Comparison of ENCODE assay signal across 8 cellular contexts in the genomic region with DNA sequence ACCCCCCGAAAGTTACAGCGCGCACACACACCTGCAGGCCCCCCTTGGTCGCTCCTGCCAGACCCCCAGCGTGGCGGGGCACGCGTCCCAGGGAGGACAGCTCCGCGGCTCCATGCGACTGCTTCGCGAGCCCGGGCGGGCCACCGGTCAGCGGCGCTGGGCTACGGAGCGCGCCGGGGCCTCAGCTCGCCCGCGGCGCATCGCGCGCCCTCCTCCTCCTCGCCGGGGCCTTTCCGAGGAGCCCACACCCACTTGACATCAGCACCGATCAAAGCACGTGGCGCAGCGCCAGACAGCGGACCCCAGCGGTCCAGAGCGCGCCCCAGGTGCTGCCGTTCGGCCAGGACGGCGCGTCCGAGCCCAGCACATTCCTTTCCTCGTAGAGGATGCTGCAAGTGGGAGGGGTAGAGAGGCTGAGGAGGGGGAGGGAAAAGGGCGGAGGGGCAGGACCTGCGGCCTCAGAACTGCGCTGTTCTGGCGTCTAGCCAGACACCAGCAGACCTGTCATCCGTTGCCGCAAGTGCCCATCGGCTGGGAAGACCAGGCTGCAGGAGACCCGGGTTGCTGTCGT.
A peak's percentile ranks its signal among the peaks of the same experiment; 100 is the strongest.
DNase-seq lines count a peak whose midpoint lies in the region; TF ChIP-seq lines count a peak whose summit lies in the region.

No MANE protein-coding gene starts in this region.

- H3K9ac ChIP-seq in iPS-18a (ENCODE audit: low read length) (peak overlapping the region; percentile 2), skeletal muscle tissue (ENCODE audit: low read depth in 1 of 3, low read length in 3 of 3) (peak overlapping the region; percentile 51 to 77 (median 55))

- H3K4me3 ChIP-seq in astrocyte of the cerebellum (ENCODE audit: low read depth, low read length): peak overlapping the region; percentile 46
- peak overlapping the region; percentile 60 for H3K4me3 ChIP-seq in iPS-18a (ENCODE audit: low read length)
- H3K4me3 ChIP-seq in skeletal muscle tissue (ENCODE audit: low read length in 3 of 3): peak overlapping the region in 2 of 3 donors; percentile 70 to 76

- no peak overlapping the region for H3K27ac ChIP-seq in iPS-18a (ENCODE audit: low read length)
- H3K27ac ChIP-seq in skeletal muscle tissue (ENCODE audit: low read depth, low read length): no peak overlapping the region

- H3K27me3 ChIP-seq in iPS-18a (ENCODE audit: control insufficient read depth, insufficient read depth, low read length) (peaks cover 64% of the 10 kb centered on the region), skeletal muscle tissue (ENCODE audit: control insufficient read depth in 3 of 3, insufficient read depth in 3 of 3, low read length in 3 of 3) (peaks cover 0 to 8% (median 7%) of the 10 kb centered on the region in 3 donors)

- in situ Hi-C loops in astrocyte of the cerebellum (cut with HindIII; ENCODE audit: low sequenced_read_pairs): no loop called here

- peaks cover 17% of the 10 kb centered on the region for H3K4me1 ChIP-seq in iPS-18a (ENCODE audit: control insufficient read depth, low read depth, low read length)
- peaks cover 6 to 20% (median 12%) of the 10 kb centered on the region in 3 donors for H3K4me1 ChIP-seq in skeletal muscle tissue (ENCODE audit: control insufficient read depth in 3 of 3, insufficient read depth in 3 of 3, low read length in 3 of 3)

- TF ChIP-seq CTCF in astrocyte of the cerebellum (IDR thresholded peaks at IDR 0.05; ENCODE audit: low read depth, low read length, missing control alignments): no peak

- DNase-seq in stimulated activated naive CD4-positive, alpha-beta T cell treated with Interleukin-2 at 50 U/mL for 16 hours (lab: John Stamatoyannopoulos, UW): peak; percentile 25
- no peak for DNase-seq in stimulated activated naive CD4-positive, alpha-beta T cell (lab: John Stamatoyannopoulos, UW)
- DNase-seq in NCI-H1092 treated with DMSO at 0.1 percent for 48 hours (lab: John Stamatoyannopoulos, UW) (peak; percentile 64), astrocyte of the cerebellum (ENCODE audit: low read depth) (no peak), AML-193 (lab: John Stamatoyannopoulos, UW) (no peak)
- no peak for DNase-seq in stimulated activated CD4-positive, alpha-beta T cell treated with anti-CD3 and anti-CD28 coated beads, Interleukin-2, amount 100 ng/mL, for 48 hours

- H3K36me3 ChIP-seq in iPS-18a (ENCODE audit: control insufficient read depth, low read depth, low read length): no peaks in the 10 kb centered on the region
- H3K36me3 ChIP-seq in skeletal muscle tissue (ENCODE audit: control insufficient read depth in 3 of 3, insufficient read depth in 3 of 3, low read length in 3 of 3): no peaks in the 10 kb centered on the region

- H3K9me3 ChIP-seq in iPS-18a (ENCODE audit: control insufficient read depth, low read depth, low read length) (no peaks in the 10 kb centered on the region), skeletal muscle tissue (ENCODE audit: control insufficient read depth in 3 of 3, low read length in 3 of 3) (no peaks in the 10 kb centered on the region)

Comparison
In these comparisons a context has a peak if more than half of its experiments do, and no peak if none do; other contexts are left out.
1. DNase-seq: peak in stimulated activated naive CD4-positive, alpha-beta T cell treated with Interleukin-2 at 50 U/mL for 16 hours (single experiment) and NCI-H1092 treated with DMSO at 0.1 percent for 48 hours (single experiment); none in stimulated activated naive CD4-positive, alpha-beta T cell (0 of 6), astrocyte of the cerebellum (single experiment), AML-193 (0 of 2) and stimulated activated CD4-positive, alpha-beta T cell treated with anti-CD3 and anti-CD28 coated beads, Interleukin-2, amount 100 ng/mL, for 48 hours (0 of 2).
2. Peak in every context shown above with its lines, with median percentiles within 50 percentile points of each other: H3K4me3 ChIP-seq.